In the genomic region with DNA sequence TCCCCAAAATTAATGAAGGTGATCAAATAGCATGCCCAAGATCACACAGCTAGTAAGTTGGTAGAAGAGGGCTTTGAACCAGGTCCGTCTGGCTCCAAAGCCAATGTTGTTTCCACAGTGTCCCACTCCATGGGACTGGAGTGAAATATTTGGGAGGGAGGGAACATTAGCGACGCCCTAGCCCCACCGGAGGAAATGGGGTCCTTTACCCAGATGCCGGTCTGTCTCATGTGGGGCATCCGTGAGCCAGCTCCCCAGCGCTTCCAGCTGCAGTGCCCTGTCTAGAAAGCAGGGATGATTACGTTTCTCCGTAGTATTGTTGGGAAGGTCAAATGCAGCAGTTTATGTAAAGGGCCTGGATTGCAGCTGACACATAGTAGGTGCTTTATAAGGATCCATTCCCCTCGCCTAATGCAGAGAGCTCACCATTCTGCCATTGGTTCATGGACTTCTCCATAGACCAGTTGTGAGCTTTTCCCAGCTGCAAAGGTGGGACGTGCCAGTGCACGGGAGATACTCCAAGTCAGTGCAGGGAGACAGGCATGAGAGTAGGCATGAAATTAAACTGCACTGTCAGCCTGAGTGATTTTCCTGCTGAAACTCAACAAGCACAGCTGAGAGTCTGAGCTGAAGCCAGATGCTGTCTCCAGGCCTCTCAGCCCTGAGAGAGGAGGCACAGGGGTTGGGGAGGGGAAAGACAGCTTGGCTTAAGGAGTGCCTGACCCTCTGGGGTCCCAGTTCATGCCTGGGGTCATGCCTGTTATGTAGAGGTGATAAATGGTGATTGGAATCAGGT, we compare ENCODE assay signal across 1 cellular context.
TF ChIP-seq lines count a peak whose summit lies in the region.

No MANE protein-coding gene starts in this region.

TF ChIP-seq in HCT116, 20 proteins besides CTCF, POLR2A, EP300 and RAD21 (continued from another document):
- TF ChIP-seq, protein P1, sequence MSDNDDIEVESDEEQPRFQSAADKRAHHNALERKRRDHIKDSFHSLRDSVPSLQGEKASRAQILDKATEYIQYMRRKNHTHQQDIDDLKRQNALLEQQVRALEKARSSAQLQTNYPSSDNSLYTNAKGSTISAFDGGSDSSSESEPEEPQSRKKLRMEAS (IDR thresholded peaks at IDR 0.05), result no peak
- TF ChIP-seq ELF1 (IDR thresholded peaks at IDR 0.05; ENCODE audit: borderline replicate concordance, low read depth), result no peak
